In the genomic region with DNA sequence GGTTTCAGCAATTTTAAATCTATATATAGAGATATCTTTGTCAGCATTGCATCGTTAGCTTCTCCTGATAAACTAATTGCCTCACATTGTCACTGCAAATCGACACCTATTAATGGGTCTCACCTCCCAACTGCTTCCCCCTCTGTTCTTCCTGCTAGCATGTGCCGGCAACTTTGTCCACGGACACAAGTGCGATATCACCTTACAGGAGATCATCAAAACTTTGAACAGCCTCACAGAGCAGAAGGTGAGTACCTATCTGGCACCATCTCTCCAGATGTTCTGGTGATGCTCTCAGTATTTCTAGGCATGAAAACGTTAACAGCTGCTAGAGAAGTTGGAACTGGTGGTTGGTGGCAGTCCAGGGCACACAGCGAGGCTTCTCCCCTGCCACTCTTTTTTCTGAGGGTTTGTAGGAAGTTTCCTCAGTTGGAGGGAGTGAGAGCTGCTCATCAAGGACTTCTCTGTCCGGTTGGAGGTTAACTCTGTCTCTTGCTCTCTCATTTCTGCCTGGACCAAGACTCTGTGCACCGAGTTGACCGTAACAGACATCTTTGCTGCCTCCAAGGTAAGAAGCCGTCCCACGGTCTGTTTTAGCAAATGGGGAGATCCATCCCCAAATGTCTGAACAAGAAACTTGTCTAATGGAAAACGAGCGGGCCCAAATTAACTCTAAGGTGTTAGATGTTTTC, we compare ENCODE assay signal across 12 cellular contexts. TPM values are rescaled to one million over a fixed set of nuclear protein-coding genes. Genes with fewer than 3 reads are reported as not detected.
DNase-seq lines count a peak whose midpoint lies in the region; ATAC-seq, FAIRE-seq and TF ChIP-seq lines count a peak whose summit lies in the region.
"Had no signal": no experiment of that assay in that cellular context is flagged by ENCODE, and none has a peak within 500 bp of the region (broad histone marks: within the 10 kb centered on the region; RNA-seq: fewer than 3 reads in every experiment).

Gene IL4 (plus strand): TSS at position 51 of the 692 bp plus-strand sequence. CDS start 62 bp downstream, at position 113.

- H3K27me3 ChIP-seq in Panc1 (ENCODE audit: control insufficient read depth, insufficient read depth, low read length) (no peaks in the 10 kb centered on the region), suprapubic skin (no peaks in the 10 kb centered on the region)
- H3K27me3 ChIP-seq in effector memory CD4-positive, alpha-beta T cell (replicated peaks; ENCODE audit: control insufficient read depth, insufficient read depth, low read length, poor library complexity, severe bottlenecking): no peaks in the 10 kb centered on the region

- no peaks in the 10 kb centered on the region for H3K27me3 Mint-ChIP-seq in activated CD4-positive, alpha-beta T cell treated with anti-CD3 and anti-CD28 coated beads, Interleukin-2, amount 10 ng/mL, durations not matched to agents 7 days and 5 days

- no peaks in the 10 kb centered on the region for H3K36me3 Mint-ChIP-seq in activated CD4-positive, alpha-beta T cell treated with anti-CD3 and anti-CD28 coated beads, Interleukin-2, amount 10 ng/mL, durations not matched to agents 7 days and 5 days (ENCODE audit: low read depth)
- H3K36me3 Mint-ChIP-seq: type B pancreatic cell had no signal

- no peak within 1 kb of the TSS for H3K4me3 Mint-ChIP-seq in activated CD4-positive, alpha-beta T cell treated with anti-CD3 and anti-CD28 coated beads, Interleukin-2, amount 10 ng/mL, durations not matched to agents 7 days and 5 days
- H3K4me3 Mint-ChIP-seq: type B pancreatic cell had no signal

- no peaks in the 10 kb centered on the region for H3K9me3 Mint-ChIP-seq in activated CD4-positive, alpha-beta T cell treated with anti-CD3 and anti-CD28 coated beads, Interleukin-2, amount 10 ng/mL, durations not matched to agents 7 days and 5 days

- in situ Hi-C loops in Panc1 (cut with HindIII; ENCODE audit: low pct_unique_long_range_greater_than_20kb, low sequenced_read_pairs): no loop called here

- TF ChIP-seq EP300 in suprapubic skin (IDR thresholded peaks at IDR 0.05): no peak

- H3K36me3 ChIP-seq in Panc1 (ENCODE audit: control insufficient read depth, insufficient read depth, low read length) (no peaks in the 10 kb centered on the region), suprapubic skin (no peaks in the 10 kb centered on the region), kidney (ENCODE audit: control insufficient read depth in 1 of 2, insufficient read depth in 2 of 2, low read length in 2 of 2) (no peaks in the 10 kb centered on the region)
- H3K36me3 ChIP-seq in effector memory CD4-positive, alpha-beta T cell (ENCODE audit: control insufficient read depth, insufficient read depth, low read length): no peaks in the 10 kb centered on the region

- no TSS peak for BruUV-seq in Panc1 (replicated peaks; lab: Mats Ljungman, UMichigan)

- no peak for TF ChIP-seq POLR2A in suprapubic skin (IDR thresholded peaks at IDR 0.05)

- no peak within 1 kb of the TSS for H3K9ac ChIP-seq in kidney (ENCODE audit: low read length in 2 of 2)

- H3K4me1 Mint-ChIP-seq in activated CD4-positive, alpha-beta T cell treated with anti-CD3 and anti-CD28 coated beads, Interleukin-2, amount 10 ng/mL, durations not matched to agents 7 days and 5 days: peaks cover 26% of the 10 kb centered on the region

- DNase-seq in activated CD4-positive, alpha-beta T cell treated with anti-CD3 and anti-CD28 coated beads, Interleukin-2, amount 10 ng/mL, durations not matched to agents 7 days and 5 days: no peak
- DNase-seq in activated CD4-positive, alpha-beta T cell treated with anti-CD3 and anti-CD28 coated beads, Interleukin-2, amount 50 U/mL, for 4 hours: no peak
- DNase-seq in Panc1 (ENCODE audit: low read depth, low spot score): no peak
- DNase-seq in effector memory CD4-positive, alpha-beta T cell: no peak
- peak in 1 of 2 donors; percentile 58 for DNase-seq in suprapubic skin (ENCODE audit: low spot score in 2 of 2)
- no peak for DNase-seq in kidney
- DNase-seq: NCI-H1092 treated with DMSO at 0.1 percent for 48 hours; stimulated activated CD4-positive, alpha-beta T cell treated with anti-CD3 and anti-CD28 coated beads, Interleukin-2, amount 100 ng/mL, for 48 hours had no signal

- 79% methylated on average over 14 of the region's 14 CpGs for WGBS in suprapubic skin

- H3K9me3 ChIP-seq in Panc1 (ENCODE audit: control insufficient read depth, insufficient read depth, low read depth, low read length) (no peaks in the 10 kb centered on the region), suprapubic skin (no peaks in the 10 kb centered on the region), kidney (ENCODE audit: control insufficient read depth in 1 of 2, low read length in 2 of 2) (no peaks in the 10 kb centered on the region)
- H3K9me3 ChIP-seq in effector memory CD4-positive, alpha-beta T cell (ENCODE audit: control insufficient read depth, low read length): no peaks in the 10 kb centered on the region

- H3K27ac Mint-ChIP-seq in activated CD4-positive, alpha-beta T cell treated with anti-CD3 and anti-CD28 coated beads, Interleukin-2, amount 10 ng/mL, durations not matched to agents 7 days and 5 days: peak within 1 kb of the TSS; percentile 55
- H3K27ac Mint-ChIP-seq: type B pancreatic cell had no signal

- H3K4me3 ChIP-seq in Panc1 (ENCODE audit: low read depth in 2 of 2, low read length in 2 of 2) (peak within 1 kb of the TSS in 1 of 2 experiments; percentile 25; a peak in 1 of 4 replicates), suprapubic skin (no peak within 1 kb of the TSS), kidney (ENCODE audit: low read length in 2 of 2) (no peak within 1 kb of the TSS)
- H3K4me3 ChIP-seq in effector memory CD4-positive, alpha-beta T cell (ENCODE audit: insufficient read depth, low read depth, low read length, poor library complexity, severe bottlenecking): peak within 1 kb of the TSS; percentile 16

- POLR2A ChIA-PET in activated CD4-positive, alpha-beta T cell treated with anti-CD3 and anti-CD28 coated beads, Interleukin-2, amount 10 ng/mL, durations not matched to agents 7 days and 5 days (lab: Charles Lee): no interaction called here
- POLR2A ChIA-PET in Panc1 (lab: Charles Lee): no interaction called here

- intact Hi-C loops in Panc1 (cut with micrococcal nuclease; ENCODE audit: unreplicated experiment): no loop called here
- intact Hi-C loops in kidney (cut with DNase I): no loop called here

- FAIRE-seq in kidney (lab: Jason Lieb, UNC): no peak

- H3K27ac ChIP-seq in Panc1 (ENCODE audit: low read length) (0 out of 2 replicates have a peak within 1 kb of the TSS, but pooled peaks have one; percentile 9), suprapubic skin (peak within 1 kb of the TSS; percentile 60), kidney (ENCODE audit: low read depth in 2 of 2, low read length in 2 of 2) (peak within 1 kb of the TSS in 1 of 2 donors; percentile 20)
- no peak within 1 kb of the TSS for H3K27ac ChIP-seq in effector memory CD4-positive, alpha-beta T cell (ENCODE audit: insufficient read depth, low read length, poor library complexity, severe bottlenecking)

- CTCF ChIA-PET in activated CD4-positive, alpha-beta T cell treated with anti-CD3 and anti-CD28 coated beads, Interleukin-2, amount 10 ng/mL, durations not matched to agents 7 days and 5 days (lab: Charles Lee): interaction anchor here (0.6 to 1.9 kb wide), 9 partner anchors 8 to 1919 kb away, joined by 3 to 6 read pairs (median 3); no protein-coding TSS in a partner anchor
- CTCF ChIA-PET in Panc1 (lab: Charles Lee): no interaction called here

- TF ChIP-seq CTCF in Panc1 (IDR thresholded peaks at IDR 0.05) (no peak), suprapubic skin (IDR thresholded peaks at IDR 0.05) (no peak), kidney (IDR thresholded peaks at IDR 0.05; ENCODE audit: borderline replicate concordance, extremely low read depth, insufficient read depth) (no peak)

- ATAC-seq in Panc1 (peak; percentile 11; the same call in 1 of the 2 replicates), HG03520 (IDR thresholded peaks at IDR 0.05; ENCODE audit: unreplicated experiment) (no peak), HG02884 (IDR thresholded peaks at IDR 0.05; ENCODE audit: unreplicated experiment) (no peak)

- H3K4me1 ChIP-seq in Panc1 (ENCODE audit: control insufficient read depth, insufficient read depth, low read length): peaks cover 22% of the 10 kb centered on the region
- H3K4me1 ChIP-seq in effector memory CD4-positive, alpha-beta T cell (ENCODE audit: control insufficient read depth, insufficient read depth, low read length, poor library complexity, severe bottlenecking): peaks cover 6% of the 10 kb centered on the region
- peaks cover 12% of the 10 kb centered on the region for H3K4me1 ChIP-seq in suprapubic skin
- no peaks in the 10 kb centered on the region for H3K4me1 ChIP-seq in kidney (ENCODE audit: control insufficient read depth in 1 of 2, insufficient read depth in 1 of 2, low read depth in 1 of 2, low read length in 2 of 2)

RNA-seq across cellular contexts. Expression of gene IL4, which starts in this region (rescaled TPM):
- total RNA-seq in activated CD4-positive, alpha-beta T cell treated with anti-CD3 and anti-CD28 coated beads, Interleukin-2, amount 10 ng/mL, durations not matched to agents 7 days and 5 days: not detected
- not detected for total RNA-seq in Panc1 (2021; ENCODE audit: unreplicated experiment)
- polyA plus RNA-seq in Panc1 (2012; ENCODE audit: insufficient read length): not detected
- not detected for total RNA-seq in suprapubic skin
- total RNA-seq in kidney: not detected
- polyA plus RNA-seq in kidney (ENCODE audit: insufficient read depth, low read depth, low replicate concordance): not detected
- total RNA-seq: myocyte had no signal

Comparison
In these comparisons a context has a peak if more than half of its experiments do, and no peak if none do; other contexts are left out.
1. Peak in ATAC-seq and H3K27ac ChIP-seq in Panc1; RNA of the gene not detected or under 1 TPM.